In genomic region chr2:3082705-3083104, GRCh38 we compare ENCODE assay signal across 26 cellular contexts.
"Had no signal": no experiment of that assay in that cellular context is flagged by ENCODE, and none has a peak within 500 bp of the region (broad histone marks: within the 10 kb centered on the region; RNA-seq: fewer than 3 reads in every experiment).

No MANE protein-coding gene starts in this region.

- H3K36me3 ChIP-seq: stomach, thoracic aorta, thyroid gland, tibial artery, tibial nerve, transverse colon, upper lobe of left lung, upper lobe of right lung, uterus, vagina had no signal

- H3K4me1 ChIP-seq: stomach, testis, thyroid gland, tibial artery, tibial nerve, transverse colon, upper lobe of left lung, upper lobe of right lung, uterus, vagina had no signal

- H3K27ac ChIP-seq: stomach, testis, thoracic aorta, thyroid gland, tibial artery, tibial nerve, transverse colon, upper lobe of left lung, upper lobe of right lung, uterus, vagina had no signal

- DNase-seq: stimulated activated CD4-positive, alpha-beta T cell treated with anti-CD3 and anti-CD28 coated beads, Interleukin-2, amount 100 ng/mL, for 48 hours; stimulated activated CD4-positive, alpha-beta T cell treated with anti-CD3 and anti-CD28 coated beads, Interleukin-4, amount 100 ng/mL, for 1 hour; stimulated activated CD4-positive, alpha-beta T cell treated with anti-CD3 and anti-CD28 coated beads, Interleukin-4, amount 100 ng/mL, for 24 hours; stimulated activated CD4-positive, alpha-beta T cell treated with anti-CD3 and anti-CD28 coated beads, Interleukin-4, amount 100 ng/mL, for 4 hours; stimulated activated CD8-positive, alpha-beta memory T cell treated with anti-CD3 and anti-CD28 coated beads, Interleukin-4, amount 100 ng/mL, for 48 hours; stimulated activated naive B cell treated with anti-CD40 and anti-IgM and Interleukin-4, amounts not matched to agents 10 μg/mL and 1 μg/mL and 100 μg/mL, for 72 hours; stimulated activated naive CD4-positive, alpha-beta T cell; stimulated activated naive CD4-positive, alpha-beta T cell treated with Interleukin-2 at 50 U/mL for 16 hours; stimulated activated naive CD8-positive, alpha-beta T cell treated with anti-CD3 and anti-CD28 coated beads, Interleukin-15, amount 100 ng/mL, for 72 hours; stimulated activated naive CD8-positive, alpha-beta T cell treated with anti-CD3 and anti-CD28 coated beads, Interleukin-15, Interleukin-2, amounts not matched to agents 100 U/mL and 50 U/mL, for 24 hours; stomach; substantia nigra; testis; thyroid gland; tibial artery; transverse colon; trophoblast cell; upper lobe of left lung; upper lobe of right lung; uterus had no signal

- H3K4me3 ChIP-seq: stomach, testis, thoracic aorta, thyroid gland, tibial artery, tibial nerve, transverse colon, upper lobe of left lung, upper lobe of right lung, uterus, vagina had no signal

- ATAC-seq: stimulated activated effector memory CD8-positive, alpha-beta T cell treated with anti-CD3 and anti-CD28 coated beads, Interleukin-12 subunit alpha, Interleukin-12 subunit beta, amount 100 ng/mL, for 72 hours; stimulated activated memory B cell treated with anti-CD40 and anti-IgM and Interleukin-4, amounts not matched to agents 10 μg/mL and 1 μg/mL and 100 μg/mL, for 72 hours; stimulated activated naive B cell treated with anti-CD40 and anti-IgM and Interleukin-4, amounts not matched to agents 10 μg/mL and 1 μg/mL and 100 μg/mL, for 72 hours; stimulated activated naive CD8-positive, alpha-beta T cell treated with anti-CD3 and anti-CD28 coated beads, Interleukin-15, amount 100 ng/mL, for 72 hours; stimulated activated naive CD8-positive, alpha-beta T cell treated with anti-CD3 and anti-CD28 coated beads, Interleukin-15, Interleukin-2, amounts not matched to agents 100 U/mL and 50 U/mL, for 24 hours; upper lobe of right lung had no signal

- FAIRE-seq: urothelium cell line had no signal

- H3K27me3 ChIP-seq: testis, thyroid gland, tibial nerve, transverse colon, upper lobe of left lung, upper lobe of right lung, uterus, vagina had no signal

- H3K9me3 ChIP-seq: stomach, testis, thoracic aorta, thyroid gland, tibial artery, transverse colon, upper lobe of left lung, upper lobe of right lung, uterus, vagina had no signal
